Comparison of ENCODE assay signal across 1 cellular context in the genomic region with DNA sequence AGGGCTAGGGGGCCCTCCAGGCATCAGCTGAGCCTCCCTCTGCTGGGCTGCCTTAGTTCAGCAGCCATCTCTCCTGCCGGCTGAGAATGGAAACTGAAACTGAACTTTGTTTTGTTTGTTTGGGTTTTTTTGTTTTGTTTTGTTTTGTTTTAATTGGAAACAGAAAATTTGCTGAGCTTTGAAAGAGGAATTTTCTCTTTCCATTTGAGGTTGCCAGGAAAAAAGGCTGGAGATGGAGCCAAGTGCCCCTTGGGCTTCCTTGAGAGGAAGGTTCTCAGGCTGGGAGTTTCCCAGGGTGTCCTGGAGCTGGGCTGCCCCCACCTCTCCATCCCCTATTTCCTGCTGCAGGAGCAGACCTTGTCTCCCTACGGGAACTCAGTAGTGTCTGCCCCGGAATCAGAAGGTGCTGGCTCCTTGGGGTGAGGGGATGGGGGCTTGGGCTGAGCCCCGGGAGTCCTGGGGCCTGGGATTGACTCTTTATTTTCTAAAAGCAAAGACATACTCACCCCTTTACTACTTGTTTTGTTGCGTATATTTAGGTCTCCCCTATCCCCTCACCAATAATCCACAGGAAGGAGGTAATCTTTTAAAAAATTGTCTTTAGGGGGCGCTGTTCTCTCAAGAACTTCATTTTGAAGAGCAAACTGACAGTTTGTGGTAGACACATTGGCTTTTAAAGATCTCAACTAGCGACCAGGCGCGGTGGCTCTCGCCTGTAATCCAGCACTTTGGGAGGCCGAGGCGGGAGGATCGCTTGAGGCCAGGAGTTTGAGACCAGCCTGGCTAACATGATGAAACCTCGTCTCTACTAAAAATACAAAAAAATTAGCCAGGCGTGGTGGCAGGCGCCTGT.
TF ChIP-seq lines count a peak whose summit lies in the region.

No MANE protein-coding gene starts in this region.

TF ChIP-seq in SK-N-SH, 30 proteins besides CTCF, POLR2A, EP300 and RAD21 (continued from another document):
- no peak for TF ChIP-seq CHD2 (IDR thresholded peaks at IDR 0.05; ENCODE audit: low read length, partially characterized antibody)
